Comparison of ENCODE assay signal across 22 cellular contexts in genomic region chr10:132454296-132455198, GRCh38. TPM values are rescaled to one million over a fixed set of nuclear protein-coding genes. Genes with fewer than 3 reads are reported as not detected.
DNase-seq lines count a peak whose midpoint lies in the region; ATAC-seq, FAIRE-seq and TF ChIP-seq lines count a peak whose summit lies in the region.
"Had no signal": no experiment of that assay in that cellular context is flagged by ENCODE, and none has a peak within 500 bp of the region (broad histone marks: within the 10 kb centered on the region; RNA-seq: fewer than 3 reads in every experiment).

No MANE protein-coding gene starts in this region.

- H3K27me3 ChIP-seq in HepG2 (ENCODE audit: control insufficient read depth in 1 of 2, insufficient read depth in 2 of 2, low read length in 2 of 2), result peaks cover 3 to 6% of the 10 kb centered on the region in 2 experiments; a peak in 3 of 5 replicates
- no peaks in the 10 kb centered on the region for H3K27me3 ChIP-seq in right lobe of liver
- H3K27me3 ChIP-seq in K562 (ENCODE audit: control insufficient read depth in 2 of 2, insufficient read depth in 2 of 2, low read length in 2 of 2), result peaks cover 0 to 7% of the 10 kb centered on the region in 2 experiments; a peak in 2 of 5 replicates
- H3K27me3 ChIP-seq in transverse colon, result no peaks in the 10 kb centered on the region

- H3K9ac ChIP-seq in HepG2 (ENCODE audit: insufficient read depth, low read depth, low read length), result no peak overlapping the region
- peak overlapping the region in 1 of 2 experiments; percentile 78; a peak in 2 of 4 replicates for H3K9ac ChIP-seq in K562 (ENCODE audit: insufficient read depth in 1 of 2, low read depth in 2 of 2, low read length in 2 of 2)
- H3K9ac ChIP-seq: SK-N-SH had no signal

- intact Hi-C loops in HepG2 (cut with micrococcal nuclease; ENCODE audit: unreplicated experiment), result loop anchor here (5.0 kb wide), 1 partner anchor 63 kb away; no protein-coding TSS in a partner anchor
- intact Hi-C loops in right lobe of liver (cut with DNase I), result loop anchor here (5.0 kb wide), 6 partner anchors 62 to 232 kb away; no protein-coding TSS in a partner anchor
- intact Hi-C loops in K562 (cut with micrococcal nuclease), result no loop called here
- intact Hi-C loops in mucosa of descending colon (cut with DNase I, micrococcal nuclease), result loop anchor here (5.0 to 10.0 kb wide), 3 partner anchors 67 to 230 kb away; no protein-coding TSS in a partner anchor
- intact Hi-C loops in transverse colon (cut with DNase I; ENCODE audit: low total_unique reads), result loop anchor here (5.0 kb wide), 1 partner anchor 227 kb away; no protein-coding TSS in a partner anchor

- H3K79me2 ChIP-seq in HepG2 (ENCODE audit: insufficient read depth, low read length) (no peaks in the 10 kb centered on the region), K562 (ENCODE audit: control insufficient read depth, insufficient read depth, low read length) (no peaks in the 10 kb centered on the region)

- CTCF ChIA-PET in HepG2 (lab: Yijun Ruan, JAX; ENCODE audit: low intra/inter-chr PET ratio, low total read pairs) (interaction anchor here (2.0 kb wide), 1 partner anchor 231 kb away, joined by 10 read pairs; no protein-coding TSS in a partner anchor), K562 (lab: Yijun Ruan, JAX; ENCODE audit: low intra/inter-chr PET ratio) (interaction anchor here (1.8 kb wide), 1 partner anchor 102 kb away, joined by 5 read pairs; no protein-coding TSS in a partner anchor)

- H3K36me3 ChIP-seq in HepG2 (replicated peaks in 1 of 2; ENCODE audit: control insufficient read depth in 1 of 2, insufficient read depth in 2 of 2, low read length in 2 of 2), result no peaks in the 10 kb centered on the region
- H3K36me3 ChIP-seq in right lobe of liver, result no peaks in the 10 kb centered on the region
- H3K36me3 ChIP-seq in K562 (ENCODE audit: control insufficient read depth, insufficient read depth, low read length), result no peaks in the 10 kb centered on the region
- H3K36me3 ChIP-seq in mucosa of descending colon (ENCODE audit: low read depth), result no peaks in the 10 kb centered on the region
- H3K36me3 ChIP-seq in transverse colon, result no peaks in the 10 kb centered on the region

- no peaks in the 10 kb centered on the region for H4K20me1 ChIP-seq in HepG2 (ENCODE audit: insufficient read depth, low read length)
- 0 out of 2 replicates have a peak, but pooled peaks cover 3% of the 10 kb centered on the region for H4K20me1 ChIP-seq in K562 (replicated peaks; ENCODE audit: control insufficient read depth, insufficient read depth, low read length)

- H2AFZ ChIP-seq in HepG2 (ENCODE audit: low read length) (no peak overlapping the region), K562 (ENCODE audit: low read depth, low read length) (peak overlapping the region; percentile 79)

- H3K9me3 ChIP-seq in HepG2 (ENCODE audit: low read length), result no peaks in the 10 kb centered on the region
- no peaks in the 10 kb centered on the region for H3K9me3 ChIP-seq in right lobe of liver
- H3K9me3 ChIP-seq in K562 (replicated peaks; ENCODE audit: control insufficient read depth, insufficient read depth, low read depth, low read length), result no peaks in the 10 kb centered on the region
- no peaks in the 10 kb centered on the region for H3K9me3 ChIP-seq in mucosa of descending colon
- no peaks in the 10 kb centered on the region for H3K9me3 ChIP-seq in transverse colon
- H3K9me3 ChIP-seq: A549, SK-N-SH had no signal

- no peak for ATAC-seq in HepG2
- ATAC-seq in right lobe of liver, result no peak
- ATAC-seq in K562, result no peak
- no peak for ATAC-seq in mucosa of descending colon
- ATAC-seq: A549 had no signal

- H3K4me1 ChIP-seq in HepG2 (ENCODE audit: insufficient read depth, low read length) (peaks cover 79% of the 10 kb centered on the region), right lobe of liver (peaks cover 0 to 26% (median 10%) of the 10 kb centered on the region in 4 donors), K562 (replicated peaks in 1 of 2; ENCODE audit: control insufficient read depth in 2 of 2, insufficient read depth in 2 of 2, low read length in 2 of 2) (peaks cover 8 to 81% of the 10 kb centered on the region in 2 experiments; a peak in 4 of 5 replicates), mucosa of descending colon (ENCODE audit: low read depth) (peaks cover 57% of the 10 kb centered on the region), transverse colon (peaks cover 33 to 76% (median 63%) of the 10 kb centered on the region in 4 donors)

- H3K4me3 ChIP-seq in HepG2 (replicated peaks in 1 of 3; ENCODE audit: insufficient read depth in 1 of 3, low read depth in 2 of 3, low read length in 3 of 3), result peak overlapping the region in 1 of 3 experiments; percentile 29; a peak in 1 of 6 replicates
- H3K4me3 ChIP-seq in right lobe of liver, result no peak overlapping the region
- H3K4me3 ChIP-seq in K562, result no peak overlapping the region
- no peak overlapping the region for H3K4me3 ChIP-seq in mucosa of descending colon
- H3K4me3 ChIP-seq in transverse colon, result no peak overlapping the region
- H3K4me3 ChIP-seq: A549 had no signal

- BruUV-seq in HepG2 (replicated peaks; lab: Mats Ljungman, UMichigan) (no TSS peak), K562 (replicated peaks; lab: Mats Ljungman, UMichigan) (no TSS peak)

- TF ChIP-seq POLR2A in HepG2 (IDR thresholded peaks at IDR 0.05; ENCODE audit: insufficient read depth in 1 of 2, low read depth in 2 of 2, low read length in 2 of 2), result no peak
- no peak for TF ChIP-seq POLR2A in right lobe of liver (IDR thresholded peaks at IDR 0.05)
- TF ChIP-seq POLR2A in K562 (conservative IDR thresholded peaks at IDR 0.05), result no peak
- no peak for TF ChIP-seq POLR2A in transverse colon (IDR thresholded peaks at IDR 0.05)

- TF ChIP-seq CTCF in HepG2 (CRISPR knock-in tag; IDR thresholded peaks at IDR 0.05) (no peak), right lobe of liver (IDR thresholded peaks at IDR 0.05) (no peak), K562 (IDR thresholded peaks at IDR 0.05 in 2 of 3, conservative IDR thresholded peaks at IDR 0.05 in 1 of 3; ENCODE audit: insufficient read depth in 2 of 3, low read depth in 1 of 3, low read length in 3 of 3) (no peak), mucosa of descending colon (IDR thresholded peaks at IDR 0.05) (no peak), transverse colon (IDR thresholded peaks at IDR 0.05) (no peak)

- in situ Hi-C loops in HepG2 (cut with HindIII; ENCODE audit: extremely low pct_ligation_motif_present, low pct_unique_long_range_greater_than_20kb) (loop anchor here (5.0 kb wide), 4 partner anchors 67 to 232 kb away; partner anchors contain the start of gene INPP5A), K562 (cut with MboI) (loop anchor here (5.0 to 10.0 kb wide), 3 partner anchors 62 to 232 kb away; no protein-coding TSS in a partner anchor), transverse colon (cut with MboI; ENCODE audit: low pct_ligation_motif_present in 1 of 4, low pct_unique_long_range_greater_than_20kb in 1 of 4, low sequenced_read_pairs in 3 of 4) (loop anchor here (5.0 to 25.0 kb wide), 7 partner anchors 62 to 242 kb away; partner anchors contain the start of gene INPP5A (in 1 of the 4)), KBM-7 (cut with MboI; ENCODE audit: low pct_unique_long_range_greater_than_20kb, low sequenced_read_pairs) (loop anchor here (10.0 kb wide), 2 partner anchors 70 to 180 kb away; no protein-coding TSS in a partner anchor)

- TF ChIP-seq EP300 in HepG2 (IDR thresholded peaks at IDR 0.05; ENCODE audit: low read depth in 2 of 2, low read length in 2 of 2), result no peak
- TF ChIP-seq EP300 in HepG2 (CRISPR knock-in tag; IDR thresholded peaks at IDR 0.05; ENCODE audit: borderline replicate concordance), result no peak
- TF ChIP-seq EP300 in K562 (IDR thresholded peaks at IDR 0.05; ENCODE audit: low read length), result no peak
- TF ChIP-seq EP300 in transverse colon (IDR thresholded peaks at IDR 0.05; ENCODE audit: low read depth), result no peak

- H3K4me2 ChIP-seq in HepG2 (ENCODE audit: low read depth, low read length) (peak overlapping the region; percentile 76), K562 (ENCODE audit: insufficient read depth, low read length) (no peak overlapping the region; the same call in 1 of the 2 replicates)

- WGBS in HepG2 (ENCODE audit: low lambda C conversion rate), result 31% methylated on average over 16 of the region's 30 CpGs
- 66% methylated on average over 14 of the region's 30 CpGs for WGBS in right lobe of liver (ENCODE audit: insufficient coverage, low coverage, low lambda C conversion rate, missing lambda C conversion rate)
- 20% methylated on average over 20 of the region's 30 CpGs for WGBS in K562 (ENCODE audit: insufficient coverage, low coverage, missing lambda C conversion rate)
- WGBS in transverse colon (ENCODE audit: low coverage in 1 of 2), 2 donors, result 80% methylated on average over 27 of the region's 30 CpGs; no CpG with 5 or more reads in 1 of the 2 donors

- no peak overlapping the region for H3K27ac ChIP-seq in HepG2 (ENCODE audit: extremely low read length, insufficient read depth, low read length)
- no peak overlapping the region for H3K27ac ChIP-seq in right lobe of liver
- H3K27ac ChIP-seq in K562 (ENCODE audit: extremely low read depth, low read depth, low read length), result no peak overlapping the region
- peak overlapping the region; percentile 26 to 85 (median 71) for H3K27ac ChIP-seq in transverse colon

- no peak for FAIRE-seq in HepG2 (lab: Jason Lieb, UNC)
- FAIRE-seq in K562 (lab: Jason Lieb, UNC), result no peak
- FAIRE-seq: A549, G401.6, H54, HTR-8/SVneo had no signal

- no peak for TF ChIP-seq RAD21 in HepG2 (CRISPR knock-in tag; IDR thresholded peaks at IDR 0.05)
- TF ChIP-seq RAD21 in K562 (CRISPR knock-in tag; conservative IDR thresholded peaks at IDR 0.05 in 1 of 2, IDR thresholded peaks at IDR 0.05 in 1 of 2), result no peak

- H3K9me1 ChIP-seq in K562 (ENCODE audit: control insufficient read depth, insufficient read depth, low read length), result no peaks in the 10 kb centered on the region

- POLR2A ChIA-PET in HepG2 (lab: Yijun Ruan, JAX), result interaction anchor here (0.9 kb wide), 1 partner anchor 64 kb away, joined by 3 read pairs; no protein-coding TSS in a partner anchor
- POLR2A ChIA-PET in K562 (lab: Yijun Ruan, JAX), result no interaction called here

- no peak for DNase-seq in HepG2 (ENCODE audit: low spot score)
- no peak for DNase-seq in right lobe of liver
- DNase-seq in K562 (ENCODE audit: extremely low read depth in 1 of 4, low spot score in 3 of 4), result no peak
- DNase-seq in mucosa of descending colon, result peak in 2 of 3 donors; percentile 49 to 56
- no peak for DNase-seq in transverse colon
- DNase-seq in COLO668 (lab: John Stamatoyannopoulos, UW; ENCODE audit: unreplicated experiment), result no peak
- DNase-seq in KBM-7, result no peak
- no peak for DNase-seq in DMS 273 (lab: John Stamatoyannopoulos, UW; ENCODE audit: unreplicated experiment)
- DNase-seq: C1 segment of cervical spinal cord, COR-L47, MV-4-11, NCI-H1417, NCI-H187, NCI-H226, NCI-H524, NCI-H82, SHP77 treated with DMSO at 0.1 percent for 48 hours, SK-N-SH had no signal

RNA-seq across cellular contexts. Expression of gene PWWP2B, which starts 57.5 kb away (rescaled TPM):
- total RNA-seq in HepG2 (2016; rRNA removed; fragmentation: Illumina TruSeq; extraction: Trizol) (3.5 and 4.7 TPM in 2 replicates), right lobe of liver (10 to 100 TPM in 1 of 6 experiments, 1 to 10 TPM in 5; 3.0 to 12.2 (median 5.1) TPM), K562 (2014; rRNA removed) (7.5 and 10.4 TPM in 2 replicates), K562 (2014; rRNA removed; fragmentation: Illumina TruSeq; extraction: Trizol) (0.64 and 0.80 TPM in 2 replicates), K562 (2015; rRNA removed; fragmentation: Illumina TruSeq; extraction: Trizol) (2.0 and 2.7 TPM in 2 replicates), K562 (2021) (9.2 and 9.8 TPM in 2 replicates), mucosa of descending colon (10 to 100 TPM; 37.7 to 55.6 (median 41.7) TPM), transverse colon (100 to 1,000 TPM in 1 of 4 donors, 10 to 100 TPM in 3; 45.9 to 129 (median 61.2) TPM)
- 1.3 and 1.8 TPM in 2 replicates for total RNA-seq in HepG2 (2016; cell fraction: cytosol; rRNA removed; fragmentation: Illumina TruSeq; extraction: Trizol; ENCODE audit: low read depth)
- 3.2 and 5.1 TPM in 2 replicates for total RNA-seq in HepG2 (2016; cell fraction: insoluble cytoplasmic fraction; rRNA removed; fragmentation: Illumina TruSeq; extraction: Trizol)
- 3.2 and 3.7 TPM in 2 replicates for total RNA-seq in HepG2 (2016; cell fraction: membrane; rRNA removed; fragmentation: Illumina TruSeq; extraction: Trizol)
- 2.9 and 3.1 TPM in 2 replicates for total RNA-seq in HepG2 (2016; cell fraction: nucleus; rRNA removed; fragmentation: Illumina TruSeq; extraction: Trizol)
- polyA plus RNA-seq in HepG2 (2011; rRNA removed) (2.3 and 3.7 TPM in 2 replicates), K562 (2011; rRNA removed) (1.2 and 1.7 TPM in 2 replicates), K562 (2014; fragmentation: Illumina TruSeq; extraction: Trizol) (0.24 and 1.2 TPM in 2 replicates), K562 (2014; fragmentation: Nextera tagmentation; extraction: Ambion mirVana) (under 1 TPM in 1 of 2 experiments, not detected in 1; 0.07 TPM), K562 (2014; rRNA removed) (3.3 and 4.3 TPM in 2 replicates)
- polyA plus RNA-seq in HepG2 (2011; cell fraction: cytosol; rRNA removed), result 3.1 and 4.4 TPM in 2 replicates
- polyA plus RNA-seq in HepG2 (2011; cell fraction: nucleus; rRNA removed), result 12.7 and 14.5 TPM in 2 replicates
- polyA plus RNA-seq in HepG2 (2012), result 2.3 and 4.1 TPM in 2 replicates
- polyA plus RNA-seq in HepG2 (2016; cell fraction: cytosol; fragmentation: Illumina TruSeq; extraction: Trizol; ENCODE audit: low read depth), result 1.2 and 1.3 TPM in 2 replicates
- 2.8 and 3.2 TPM in 2 replicates for polyA plus RNA-seq in HepG2 (2016; cell fraction: insoluble cytoplasmic fraction; fragmentation: Illumina TruSeq; extraction: Trizol; ENCODE audit: low read depth)
- polyA plus RNA-seq in HepG2 (2016; cell fraction: membrane; fragmentation: Illumina TruSeq; extraction: Trizol; ENCODE audit: low read depth), result 2.2 and 2.3 TPM in 2 replicates
- 5.4 and 5.6 TPM in 2 replicates for polyA plus RNA-seq in HepG2 (2016; cell fraction: nucleus; fragmentation: Illumina TruSeq; extraction: Trizol; ENCODE audit: insufficient read depth, low read depth)
- 3.9 and 6.3 TPM in 2 replicates for polyA minus RNA-seq in HepG2 (2011; rRNA and poly(A)+ RNA removed; ENCODE audit: low replicate concordance)
- polyA minus RNA-seq in HepG2 (2011; cell fraction: cytosol; rRNA and poly(A)+ RNA removed), result 4.8 and 5.9 TPM in 2 replicates
- polyA minus RNA-seq in HepG2 (2011; cell fraction: nucleus; rRNA and poly(A)+ RNA removed), result 2.7 and 3.5 TPM in 2 replicates
- 1.1 and 5.8 TPM in 2 replicates for total RNA-seq in K562 (2011; cell fraction: chromatin; rRNA removed; ENCODE audit: low replicate concordance)
- 5.5 and 6.5 TPM in 2 replicates for total RNA-seq in K562 (2011; cell fraction: nucleolus; rRNA removed)
- 3.1 and 3.2 TPM in 2 replicates for total RNA-seq in K562 (2011; cell fraction: nucleoplasm; rRNA removed)
- polyA plus RNA-seq in K562 (2011; cell fraction: cytosol; rRNA removed), result 2.3 and 7.4 TPM in 2 replicates
- polyA plus RNA-seq in K562 (2011; cell fraction: nucleus; rRNA removed), result 3.1 and 5.8 TPM in 2 replicates
- polyA plus RNA-seq in K562 (2012), result 3.8 and 4.8 TPM in 2 replicates
- 0.57 and 1.3 TPM in 2 replicates for polyA minus RNA-seq in K562 (2011; rRNA and poly(A)+ RNA removed)
- 2.9 and 4.0 TPM in 2 replicates for polyA minus RNA-seq in K562 (2011; cell fraction: cytosol; rRNA and poly(A)+ RNA removed)
- 2.0 and 2.8 TPM in 2 replicates for polyA minus RNA-seq in K562 (2011; cell fraction: nucleus; rRNA and poly(A)+ RNA removed)

Comparison
In these comparisons a context has a peak if more than half of its experiments do, and no peak if none do; other contexts are left out.
1. DNase-seq: peak in mucosa of descending colon (2 of 3); none in HepG2 (single experiment), right lobe of liver (0 of 3), K562 (0 of 4), transverse colon (single experiment), COLO668 (single experiment), KBM-7 (single experiment) and DMS 273 (single experiment).
2. H3K27ac ChIP-seq: peak in transverse colon (4 of 4); none in HepG2 (single experiment), right lobe of liver (0 of 3) and K562 (single experiment).
3. Of the 241 proteins assayed by ChIP-seq in both HepG2 and K562: peak only in HepG2: E2F1, MYC and ZNF121; only in K562: MAX and ZBTB7A; in both: ZFX; in neither: 234; mixed calls (peak in some experiments, not most) for 1.